ENCODE assay signal across 8 cellular contexts in genomic region chr11:7986768-7987559, GRCh38. TPM values are rescaled to one million over a fixed set of nuclear protein-coding genes. Genes with fewer than 3 reads are reported as not detected.
A peak's percentile ranks its signal among the peaks of the same experiment; 100 is the strongest.
DNase-seq lines count a peak whose midpoint lies in the region; ATAC-seq and TF ChIP-seq lines count a peak whose summit lies in the region.

EIF3F (plus strand) TSS chr11:7987337; CDS start chr11:7987353, 16 bp downstream.

- TF ChIP-seq CTCF in WTC11 (IDR thresholded peaks at IDR 0.05) (no peak; the same call in none of the 2 replicates), cardiac fibroblast (IDR thresholded peaks at IDR 0.05; ENCODE audit: low read depth, low read length) (peak; percentile 82)

- peak within 1 kb of the TSS; percentile 97 for H3K27ac Mint-ChIP-seq in WTC11
- H3K27ac Mint-ChIP-seq in immature natural killer cell = peak within 1 kb of the TSS; percentile 77 to 97 (median 94)

- H3K36me3 Mint-ChIP-seq in WTC11 (peaks cover 30% of the 10 kb centered on the region), immature natural killer cell (peaks cover 1 to 13% (median 3%) of the 10 kb centered on the region in 3 donors)

- H3K27me3 Mint-ChIP-seq in WTC11 (ENCODE audit: low read depth) = no peaks in the 10 kb centered on the region
- H3K27me3 Mint-ChIP-seq in immature natural killer cell (ENCODE audit: low read depth in 3 of 3) = peaks cover 0 to 5% (median 4%) of the 10 kb centered on the region in 3 donors

- in situ Hi-C loops in GM18951 (cut with MboI; ENCODE audit: low sequenced_read_pairs, unreplicated experiment) = loop anchor here (10.0 kb wide), 1 partner anchor 92 kb away; no protein-coding TSS in a partner anchor

- H3K4me1 Mint-ChIP-seq in WTC11 (peaks cover 22% of the 10 kb centered on the region), immature natural killer cell (peaks cover 40 to 55% of the 10 kb centered on the region in 2 donors)

- CTCF ChIA-PET in WTC11 (lab: Charles Lee) = interaction anchor here (0.6 to 2.5 kb wide), 39 partner anchors 9 to 319 kb away, joined by 3 to 138 read pairs (median 4); partner anchors contain the start of gene NLRP10

- ATAC-seq in HG03196 (IDR thresholded peaks at IDR 0.05; ENCODE audit: unreplicated experiment) = peak; percentile 98
- peak; percentile 97 for ATAC-seq in WTC11

- H3K9me3 Mint-ChIP-seq in WTC11 (peaks cover 10% of the 10 kb centered on the region), immature natural killer cell (no peaks in the 10 kb centered on the region)

- peak; percentile 95 for DNase-seq in AG08396 (ENCODE audit: low spot score)
- DNase-seq in NCI-H226 = peak; percentile 96
- DNase-seq in WTC11 (ENCODE audit: low spot score) = peak; percentile 87
- DNase-seq in cardiac fibroblast (ENCODE audit: low read depth in 2 of 2) = peak; percentile 100
- DNase-seq in immature natural killer cell = peak; percentile 95 to 96 (median 96)
- peak; percentile 98 for DNase-seq in smooth muscle cell of the brain vasculature (ENCODE audit: low read depth, low spot score)

- POLR2A ChIA-PET in WTC11 (lab: Charles Lee) = interaction anchor here (0.6 to 2.3 kb wide), 14 partner anchors 8 to 1658 kb away, joined by 3 to 22 read pairs (median 4); partner anchors contain the start of gene NLRP10

- H3K4me3 ChIP-seq in cardiac fibroblast (replicated peaks in 1 of 2; ENCODE audit: low read depth in 2 of 2, low read length in 2 of 2) = peak within 1 kb of the TSS; percentile 58 to 72

- H3K4me3 Mint-ChIP-seq in WTC11 = peak within 1 kb of the TSS; percentile 100
- H3K4me3 Mint-ChIP-seq in immature natural killer cell = peak within 1 kb of the TSS; percentile 88 to 99 (median 90)

- peak; percentile 63 for TF ChIP-seq POLR2A in GM18951 (IDR thresholded peaks at IDR 0.05; ENCODE audit: extremely low read depth, insufficient read depth, insufficient read length)

TF ChIP-seq in WTC11, 78 proteins besides CTCF, POLR2A, EP300 and RAD21 (continues in another document):
- TF ChIP-seq PREB (CRISPR knock-in tag; IDR thresholded peaks at IDR 0.05; ENCODE audit: borderline replicate concordance) (no peak), NFYB (CRISPR knock-in tag; conservative IDR thresholded peaks at IDR 0.05; ENCODE audit: low read depth) (peak; percentile 81), NFATC4 (CRISPR knock-in tag; IDR thresholded peaks at IDR 0.05) (no peak), MXD4 (CRISPR knock-in tag; IDR thresholded peaks at IDR 0.05; ENCODE audit: borderline replicate concordance) (no peak), GABPB1 (CRISPR knock-in tag; IDR thresholded peaks at IDR 0.05) (peak; percentile 60), AR (CRISPR knock-in tag; IDR thresholded peaks at IDR 0.05) (no peak), ATF6 (CRISPR knock-in tag; IDR thresholded peaks at IDR 0.05) (no peak), ZNF219 (CRISPR knock-in tag; IDR thresholded peaks at IDR 0.05; ENCODE audit: borderline replicate concordance) (no peak), FOXJ3 (CRISPR knock-in tag; IDR thresholded peaks at IDR 0.05; ENCODE audit: borderline replicate concordance) (no peak), MAX (CRISPR knock-in tag; IDR thresholded peaks at IDR 0.05) (no peak; the same call in 1 of the 2 replicates), ZNF281 (CRISPR knock-in tag; IDR thresholded peaks at IDR 0.05) (no peak), NR2C2 (CRISPR knock-in tag; IDR thresholded peaks at IDR 0.05) (no peak), ZNF425 (CRISPR knock-in tag; conservative IDR thresholded peaks at IDR 0.05) (no peak), CREM (CRISPR knock-in tag; IDR thresholded peaks at IDR 0.05) (peak; percentile 76), ELF4 (CRISPR knock-in tag; IDR thresholded peaks at IDR 0.05; ENCODE audit: low read depth) (no peak), HMGA2 (CRISPR knock-in tag; IDR thresholded peaks at IDR 0.05) (no peak), CREB1 (CRISPR knock-in tag; IDR thresholded peaks at IDR 0.05) (0 out of 2 replicates have a peak, but pooled peaks have one; percentile 27)

RNA-seq across cellular contexts. Expression of gene EIF3F, which starts in this region (rescaled TPM):
- 356 to 379 TPM (median 378 TPM) in 3 replicates for total RNA-seq in WTC11 (2021)
- polyA plus RNA-seq in immature natural killer cell = 100 to 1,000 TPM; 242 to 305 (median 262) TPM

Comparison
In these comparisons a context has a peak if more than half of its experiments do, and no peak if none do; other contexts are left out.
1. Peak in every context shown above with its lines: DNase-seq, ATAC-seq and H3K4me3 ChIP-seq.